In genomic region chr9:88781500-88782391, GRCh38 we compare ENCODE assay signal across 8 cellular contexts.
DNase-seq lines count a peak whose midpoint lies in the region; ATAC-seq and TF ChIP-seq lines count a peak whose summit lies in the region.

No MANE protein-coding gene starts in this region.

- no peak overlapping the region for H3K27ac ChIP-seq in OCI-LY1 (ENCODE audit: low read depth, low read length, poor library complexity, severe bottlenecking)

- H3K4me1 ChIP-seq in OCI-LY1 (ENCODE audit: insufficient read depth, low read length, severe bottlenecking), result peaks cover 52% of the 10 kb centered on the region

- H4K20me1 ChIP-seq in OCI-LY1 (ENCODE audit: insufficient read depth, low read length), result no peaks in the 10 kb centered on the region

- no peak for ATAC-seq in GM21528 (IDR thresholded peaks at IDR 0.05; ENCODE audit: low FRiP score, unreplicated experiment)

- H3F3A ChIP-seq in OCI-LY1 (ENCODE audit: insufficient read depth, low read length), result no peaks in the 10 kb centered on the region

- H3K79me2 ChIP-seq in OCI-LY1 (ENCODE audit: insufficient read depth, low read length), result no peaks in the 10 kb centered on the region

- no peak overlapping the region for H3K4me2 ChIP-seq in OCI-LY1 (ENCODE audit: low read length)

- peak; percentile 58 for TF ChIP-seq CTCF in OCI-LY1 (IDR thresholded peaks at IDR 0.05; ENCODE audit: low read length)

- peak; percentile 56 for DNase-seq in EH (ENCODE audit: low read depth)
- DNase-seq in fibroblast of gingiva (ENCODE audit: low read depth), result peak; percentile 62
- peak; percentile 36 for DNase-seq in occipital lobe (lab: John Stamatoyannopoulos, UW)
- no peak for DNase-seq in stimulated activated naive CD4-positive, alpha-beta T cell treated with Interleukin-2 at 50 U/mL for 16 hours (lab: John Stamatoyannopoulos, UW)
- no peak for DNase-seq in DMS53 treated with DMSO at 0.1 percent for 48 hours (lab: John Stamatoyannopoulos, UW; ENCODE audit: unreplicated experiment)
- DNase-seq in activated CD4-positive, alpha-beta T cell treated with anti-CD3 and anti-CD28 coated beads, Interleukin-2, amount 50 U/mL, for 4 hours, result no peak

- no peaks in the 10 kb centered on the region for H3K9me2 ChIP-seq in OCI-LY1 (ENCODE audit: low read depth, low read length)

- no peak overlapping the region for H3K4me3 ChIP-seq in OCI-LY1 (ENCODE audit: low read depth, low read length, poor library complexity, severe bottlenecking)

- H3K9ac ChIP-seq in OCI-LY1 (ENCODE audit: low read length), result no peak overlapping the region; the same call in 1 of the 2 replicates

- no peaks in the 10 kb centered on the region for H3K9me3 ChIP-seq in OCI-LY1 (ENCODE audit: low read length)

- no peak overlapping the region for H2AFZ ChIP-seq in OCI-LY1 (ENCODE audit: low read length)

- H3K36me3 ChIP-seq in OCI-LY1 (ENCODE audit: insufficient read depth, low read length), result no peaks in the 10 kb centered on the region

- H3K27me3 ChIP-seq in OCI-LY1 (ENCODE audit: insufficient read depth, low read length), result no peaks in the 10 kb centered on the region

Comparison
In these comparisons a context has a peak if more than half of its experiments do, and no peak if none do; other contexts are left out.
1. DNase-seq: peak in EH (single experiment), fibroblast of gingiva (single experiment) and occipital lobe (single experiment); none in stimulated activated naive CD4-positive, alpha-beta T cell treated with Interleukin-2 at 50 U/mL for 16 hours (single experiment), DMS53 treated with DMSO at 0.1 percent for 48 hours (single experiment) and activated CD4-positive, alpha-beta T cell treated with anti-CD3 and anti-CD28 coated beads, Interleukin-2, amount 50 U/mL, for 4 hours (0 of 2).